1 cellular context compared by ENCODE assay signal in genomic region chr6:20915626-20916025, GRCh38.
TF ChIP-seq lines count a peak whose summit lies in the region.

No MANE protein-coding gene starts in this region.

TF ChIP-seq in SK-N-SH, 30 proteins besides CTCF, POLR2A, EP300 and RAD21 (continued from another document):
- TF ChIP-seq GABPA (IDR thresholded peaks at IDR 0.05; ENCODE audit: low read depth) (no peak), JUND (IDR thresholded peaks at IDR 0.05) (no peak), IRF3 (IDR thresholded peaks at IDR 0.05; ENCODE audit: low read depth, low read length) (no peak), FOXJ3 (CRISPR knock-in tag; IDR thresholded peaks at IDR 0.05) (no peak), NRF1 (IDR thresholded peaks at IDR 0.05; ENCODE audit: low read depth, low read length) (no peak), SMC3 (IDR thresholded peaks at IDR 0.05; ENCODE audit: low read depth, low read length) (no peak), NFIC (IDR thresholded peaks at IDR 0.05; ENCODE audit: borderline replicate concordance) (no peak), CHD2 (IDR thresholded peaks at IDR 0.05; ENCODE audit: low read length, partially characterized antibody) (no peak), POLR2AphosphoS5 (IDR thresholded peaks at IDR 0.05; ENCODE audit: low read depth, low read length) (no peak), RFX5 (IDR thresholded peaks at IDR 0.05; ENCODE audit: low read length) (no peak), EZH2phosphoT487 (IDR thresholded peaks at IDR 0.05; ENCODE audit: borderline replicate concordance, low read depth) (no peak), TCF12 (IDR thresholded peaks at IDR 0.05) (no peak), USF2 (IDR thresholded peaks at IDR 0.05; ENCODE audit: borderline replicate concordance, low read depth, low read length) (no peak), REST (IDR thresholded peaks at IDR 0.05; ENCODE audit: low read depth, low read length) (no peak)
